In genomic region chr1:13888351-13888996, GRCh38 we compare ENCODE assay signal across 25 cellular contexts.
DNase-seq lines count a peak whose midpoint lies in the region; ATAC-seq and TF ChIP-seq lines count a peak whose summit lies in the region.
"Had no signal": no experiment of that assay in that cellular context is flagged by ENCODE, and none has a peak within 500 bp of the region (broad histone marks: within the 10 kb centered on the region; RNA-seq: fewer than 3 reads in every experiment).

No MANE protein-coding gene starts in this region.

- peaks cover 7% of the 10 kb centered on the region for H3K9me3 ChIP-seq in endodermal cell (ENCODE audit: control insufficient read depth, low read length)
- H3K9me3 ChIP-seq in heart right ventricle: peaks cover 0 to 11% (median 3%) of the 10 kb centered on the region in 11 donors
- H3K9me3 ChIP-seq: A549, SJSA1 had no signal

- H3K4me1 Mint-ChIP-seq in endodermal cell (peaks cover 8% of the 10 kb centered on the region), osteocyte (ENCODE audit: unreplicated experiment) (peaks cover 3% of the 10 kb centered on the region)

- DNase-seq in LoVo (ENCODE audit: low spot score): peak; percentile 32
- peak; percentile 30 for DNase-seq in endodermal cell
- DNase-seq in mesenteric fat pad (ENCODE audit: low spot score): peak; percentile 33
- DNase-seq in HuH-7.5 (ENCODE audit: low spot score): no peak
- no peak for DNase-seq in heart right ventricle
- DNase-seq in osteocyte (ENCODE audit: extremely low spot score, unreplicated experiment): no peak
- DNase-seq: AML-193; C1 segment of cervical spinal cord; CD4-positive, alpha-beta memory T cell; COR-L47; DMS79; EL; GF-D8; HCEC 1CT; NCI-H1092 treated with DMSO at 0.1 percent for 48 hours; NCI-H1436; NCI-H1930; NCI-H2107; NCI-H446; NCI-H524 treated with DMSO at 0.1 percent for 48 hours; NCI-H774; Right ventricle myocardium superior had no signal

- H3K4me3 ChIP-seq in endodermal cell (ENCODE audit: low read length) (no peak overlapping the region), heart right ventricle (no peak overlapping the region)
- H3K4me3 ChIP-seq: A549, SJSA1 had no signal

- H3K36me3 ChIP-seq in endodermal cell (ENCODE audit: control insufficient read depth, insufficient read depth, low read length) (no peaks in the 10 kb centered on the region), heart right ventricle (no peaks in the 10 kb centered on the region)
- H3K36me3 ChIP-seq: SJSA1 had no signal

- H3K27ac ChIP-seq in endodermal cell (ENCODE audit: low read depth, low read length) (no peak overlapping the region), heart right ventricle (no peak overlapping the region)
- H3K27ac ChIP-seq: A549, SJSA1 had no signal

- no peak overlapping the region for H3K27ac Mint-ChIP-seq in endodermal cell
- no peak overlapping the region for H3K27ac Mint-ChIP-seq in osteocyte (ENCODE audit: unreplicated experiment)
- H3K27ac Mint-ChIP-seq: CD4-positive, alpha-beta memory T cell had no signal

- H3K4me3 Mint-ChIP-seq in endodermal cell (no peak overlapping the region), osteocyte (ENCODE audit: unreplicated experiment) (no peak overlapping the region)
- H3K4me3 Mint-ChIP-seq: CD4-positive, alpha-beta memory T cell had no signal

- H3K9ac ChIP-seq in endodermal cell (ENCODE audit: extremely low read depth, low read length, poor library complexity, severe bottlenecking): no peak overlapping the region

- H3K36me3 Mint-ChIP-seq in endodermal cell (ENCODE audit: low read depth): no peaks in the 10 kb centered on the region
- no peaks in the 10 kb centered on the region for H3K36me3 Mint-ChIP-seq in osteocyte (ENCODE audit: unreplicated experiment)

- H3K4me1 ChIP-seq in endodermal cell (ENCODE audit: control insufficient read depth, insufficient read depth, low read length) (peaks cover 6% of the 10 kb centered on the region), heart right ventricle (peaks cover 0 to 7% (median 5%) of the 10 kb centered on the region in 9 donors)
- H3K4me1 ChIP-seq: A549, SJSA1 had no signal

- no peak for TF ChIP-seq CTCF in endodermal cell (conservative IDR thresholded peaks at IDR 0.05)
- no peak for TF ChIP-seq CTCF in heart right ventricle (IDR thresholded peaks at IDR 0.05)
- no peak for TF ChIP-seq CTCF in osteocyte (IDR thresholded peaks at IDR 0.05)

- ATAC-seq in HG03196 (IDR thresholded peaks at IDR 0.05; ENCODE audit: unreplicated experiment) (no peak), heart right ventricle (no peak)
- ATAC-seq: A549 had no signal

- H3K27me3 Mint-ChIP-seq in endodermal cell (ENCODE audit: insufficient read depth): peaks cover 32% of the 10 kb centered on the region
- H3K27me3 Mint-ChIP-seq in osteocyte (ENCODE audit: unreplicated experiment): peaks cover 16% of the 10 kb centered on the region

- intact Hi-C loops in heart right ventricle (cut with DNase I): no loop called here

- WGBS in endodermal cell (ENCODE audit: insufficient coverage in 1 of 2, insufficient read length in 1 of 2), 2 experiments: 64 to 73% methylated on average over 7 to 10 of the region's 10 CpGs
- WGBS in heart right ventricle, 2 donors: 47 to 48% methylated on average over 10 of the region's 10 CpGs

- H3K27me3 ChIP-seq in endodermal cell (ENCODE audit: control insufficient read depth, insufficient read depth, low read length, poor library complexity, severe bottlenecking): peaks cover 89% of the 10 kb centered on the region
- peaks cover 0 to 81% (median 62%) of the 10 kb centered on the region in 7 donors for H3K27me3 ChIP-seq in heart right ventricle

- H3K9me3 Mint-ChIP-seq in endodermal cell: peaks cover 3% of the 10 kb centered on the region
- peaks cover 6% of the 10 kb centered on the region for H3K9me3 Mint-ChIP-seq in osteocyte (ENCODE audit: unreplicated experiment)

Comparison
In these comparisons a context has a peak if more than half of its experiments do, and no peak if none do; other contexts are left out.
1. DNase-seq: peak in LoVo (single experiment), endodermal cell (single experiment) and mesenteric fat pad (single experiment); none in HuH-7.5 (single experiment), heart right ventricle (0 of 2) and osteocyte (single experiment).